Comparison of ENCODE assay signal across 3 cellular contexts in the genomic region with DNA sequence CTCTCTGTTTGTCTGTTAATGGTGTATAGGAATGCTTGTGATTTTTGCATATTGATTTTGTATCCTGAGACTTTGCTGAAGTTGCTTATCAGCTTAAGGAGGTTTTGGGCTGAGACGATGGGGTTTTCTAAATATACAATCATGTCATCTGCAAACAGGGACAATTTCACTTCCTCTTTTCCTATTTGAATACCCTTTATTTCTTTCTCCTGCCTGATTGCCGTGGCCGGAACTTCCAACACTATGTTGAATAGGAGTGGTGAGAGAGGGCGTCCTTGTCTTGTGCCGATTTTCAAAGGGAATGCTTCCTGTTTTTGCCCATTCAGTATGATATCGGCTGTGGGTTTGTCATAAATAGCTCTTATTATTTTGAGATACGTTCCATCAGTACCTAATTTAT. TPM values are rescaled to one million over a fixed set of nuclear protein-coding genes. Genes with fewer than 3 reads are reported as not detected.
"Had no signal": no experiment of that assay in that cellular context is flagged by ENCODE, and none has a peak within 500 bp of the region (broad histone marks: within the 10 kb centered on the region; RNA-seq: fewer than 3 reads in every experiment).

No MANE protein-coding gene starts in this region.

RNA-seq across cellular contexts. Expression of gene CACNA1D, which starts 24.7 kb away (rescaled TPM):
- total RNA-seq: M059J, PC-3, SJSA1 had no signal
